22 cellular contexts compared by ENCODE assay signal in the genomic region with DNA sequence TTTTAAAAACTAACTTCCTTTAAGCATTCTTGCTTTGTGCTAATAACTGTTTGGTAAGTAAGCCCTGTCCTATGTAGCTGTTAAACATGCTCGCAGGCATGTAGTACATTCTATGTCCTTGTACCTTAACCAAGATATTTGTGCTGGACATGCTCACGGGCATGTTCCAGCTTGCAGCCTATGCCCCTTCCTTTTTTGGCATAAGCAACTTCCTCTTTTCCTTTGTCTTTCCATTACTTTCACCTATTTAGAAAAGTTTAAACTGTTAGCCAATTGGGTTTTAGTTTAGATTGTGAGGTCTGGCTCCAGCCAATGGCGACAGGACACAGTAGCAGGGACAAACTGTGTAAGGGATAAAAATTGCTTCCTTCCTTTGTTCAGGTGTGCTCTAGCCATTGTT. TPM values are rescaled to one million over a fixed set of nuclear protein-coding genes. Genes with fewer than 3 reads are reported as not detected.
A peak's percentile ranks its signal among the peaks of the same experiment; 100 is the strongest.
DNase-seq lines count a peak whose midpoint lies in the region; ATAC-seq, FAIRE-seq and TF ChIP-seq lines count a peak whose summit lies in the region.
"Had no signal": no experiment of that assay in that cellular context is flagged by ENCODE, and none has a peak within 500 bp of the region (broad histone marks: within the 10 kb centered on the region; RNA-seq: fewer than 3 reads in every experiment).

No MANE protein-coding gene starts in this region.

- DNase-seq in CD1c-positive myeloid dendritic cell (ENCODE audit: extremely low spot score) (peak; percentile 27), Kasumi-1 (lab: John Stamatoyannopoulos, UW) (peak; percentile 66 to 69), NOMO-1 treated with dmso at 0.1 percent for 144 hours (lab: John Stamatoyannopoulos, UW; ENCODE audit: unreplicated experiment) (peak; percentile 56), H1 (ENCODE audit: low read depth in 1 of 2, low spot score in 2 of 2) (no peak), NCI-H510A (lab: John Stamatoyannopoulos, UW) (no peak), HPDE6-E6E7 (ENCODE audit: extremely low spot score) (no peak)
- DNase-seq: BE2C; CD4-positive, alpha-beta memory T cell; DMS153; GF-D8; GM23248; NCI-H1048; NCI-H1436 treated with DMSO at 0.1 percent for 48 hours; NCI-H2029 treated with DMSO at 0.1 percent for 48 hours; NCI-H446 treated with DMSO at 0.1 percent for 48 hours; NCI-H748 treated with DMSO at 0.1 percent for 48 hours had no signal

- no peak for TF ChIP-seq RAD21 in H1 (IDR thresholded peaks at IDR 0.05 in 1 of 2, conservative IDR thresholded peaks at IDR 0.05 in 1 of 2; ENCODE audit: low read depth in 2 of 2, low read length in 2 of 2)

- H2BK12ac ChIP-seq in H1 (ENCODE audit: low read depth, low read length): no peak overlapping the region

- H3K4me3 ChIP-seq in H1 (ENCODE audit: extremely low read depth in 1 of 4, insufficient read depth in 2 of 4, low read depth in 3 of 4, low read length in 4 of 4): no peak overlapping the region
- H3K4me3 ChIP-seq: GM23248 had no signal

- POLR2A ChIA-PET in H1 (lab: Charles Lee; ENCODE audit: partially characterized antibody): no interaction called here

- H3K36me3 ChIP-seq in H1 (ENCODE audit: control insufficient read depth in 2 of 4, insufficient read depth in 4 of 4, low read length in 3 of 4): no peaks in the 10 kb centered on the region; a peak in 2 of 8 replicates
- H3K36me3 ChIP-seq: BE2C had no signal

- H2AK5ac ChIP-seq in H1 (ENCODE audit: low read depth, low read length): no peak overlapping the region

- H3K79me1 ChIP-seq in H1 (ENCODE audit: low read depth, low read length): no peaks in the 10 kb centered on the region

- TF ChIP-seq CTCF in H1 (IDR thresholded peaks at IDR 0.05; ENCODE audit: control extremely low read depth in 1 of 3, insufficient read depth in 1 of 3, low read depth in 1 of 3, low read length in 3 of 3): no peak

- H3K14ac ChIP-seq in H1 (ENCODE audit: insufficient read length): no peak overlapping the region

- H2BK20ac ChIP-seq in H1 (ENCODE audit: low read length): no peak overlapping the region

- no peak overlapping the region for H4K8ac ChIP-seq in H1 (ENCODE audit: extremely low read depth, insufficient read depth, low read length)

- no peaks in the 10 kb centered on the region for H3K27me3 ChIP-seq in H1 (replicated peaks in 1 of 4; ENCODE audit: control insufficient read depth in 3 of 4, extremely low read depth in 1 of 4, insufficient read depth in 3 of 4, low read length in 3 of 4)
- H3K27me3 ChIP-seq: BE2C had no signal

- 95% methylated on average over 3 of the region's 3 CpGs; no CpG with 5 or more reads in 1 of the 2 experiments for WGBS in H1 (ENCODE audit: extremely low coverage in 1 of 2, insufficient coverage in 1 of 2, insufficient read length in 1 of 2, insufficient replicate concordance in 2 of 2, low coverage in 1 of 2, low lambda C conversion rate in 2 of 2, missing lambda C conversion rate in 1 of 2), 2 experiments

- no peak for TF ChIP-seq POLR2A in H1 (IDR thresholded peaks at IDR 0.05; ENCODE audit: control extremely low read depth in 1 of 2, low read depth in 2 of 2, low read length in 2 of 2)

- no peak overlapping the region for H4K91ac ChIP-seq in H1 (replicated peaks; ENCODE audit: insufficient read length, low read length)

- CTCF ChIA-PET in H1 (lab: Charles Lee; ENCODE audit: partially characterized antibody): interaction anchor here (1.5 kb wide), 1 partner anchor 32 kb away, joined by 3 read pairs; no protein-coding TSS in a partner anchor

- H3K4me1 ChIP-seq in H1 (replicated peaks in 1 of 4; ENCODE audit: control insufficient read depth in 3 of 4, insufficient read depth in 4 of 4, low read length in 3 of 4): no peaks in the 10 kb centered on the region
- H3K4me1 ChIP-seq: BE2C had no signal

- no peaks in the 10 kb centered on the region for H4K20me1 ChIP-seq in H1 (replicated peaks in 1 of 2; ENCODE audit: control insufficient read depth in 1 of 2, insufficient read depth in 2 of 2, low read length in 2 of 2)

- no peak overlapping the region for H3K4ac ChIP-seq in H1 (replicated peaks; ENCODE audit: insufficient read length, low read depth, low read length)

- no peak for TF ChIP-seq EP300 in H1 (IDR thresholded peaks at IDR 0.05; ENCODE audit: borderline replicate concordance in 1 of 2, low read depth in 2 of 2, low read length in 2 of 2)

- H3K27ac ChIP-seq in H1 (ENCODE audit: low read depth, low read length): no peak overlapping the region
- H3K27ac ChIP-seq: GM23248 had no signal

- no peak overlapping the region for H2BK15ac ChIP-seq in H1 (ENCODE audit: low read length)

- H3K23me2 ChIP-seq in H1 (ENCODE audit: low read depth, low read length): no peaks in the 10 kb centered on the region

- no peak overlapping the region for H2BK120ac ChIP-seq in H1 (replicated peaks; ENCODE audit: low read depth, low read length)

- H2AFZ ChIP-seq in H1 (ENCODE audit: low read length): peak overlapping the region; percentile 83; the same call in 1 of the 2 replicates
- H2AFZ ChIP-seq: GM23248 had no signal

- H3K79me2 ChIP-seq in H1 (ENCODE audit: control insufficient read depth in 1 of 2, insufficient read depth in 2 of 2, low read length in 2 of 2): no peaks in the 10 kb centered on the region

- no peak overlapping the region for H3K9ac ChIP-seq in H1 (replicated peaks in 1 of 4; ENCODE audit: extremely low read depth in 1 of 4, low read depth in 3 of 4, low read length in 3 of 4)
- H3K9ac ChIP-seq: GM23248 had no signal

- ATAC-seq in HG03565 (IDR thresholded peaks at IDR 0.05; ENCODE audit: unreplicated experiment): no peak
- ATAC-seq: Panc1 had no signal

- H3K4me2 ChIP-seq in H1 (ENCODE audit: insufficient read depth in 1 of 2, low read depth in 2 of 2, low read length in 2 of 2): no peak overlapping the region

- no peak for FAIRE-seq in H1 (lab: Jason Lieb, UNC)
- FAIRE-seq: A204.1, GM19239 had no signal

- H3K9me3 ChIP-seq in H1 (ENCODE audit: insufficient read depth in 2 of 2, low read depth in 1 of 2, low read length in 1 of 2): no peaks in the 10 kb centered on the region; a peak in 1 of 4 replicates
- H3K9me3 ChIP-seq: BE2C had no signal

- H2BK5ac ChIP-seq in H1 (ENCODE audit: low read depth, low read length): no peak overlapping the region

- H3K18ac ChIP-seq in H1 (ENCODE audit: extremely low read depth, low read length): no peak overlapping the region

- H3K23ac ChIP-seq in H1 (ENCODE audit: insufficient read length): no peak overlapping the region

- no peak overlapping the region for H4K5ac ChIP-seq in H1 (ENCODE audit: insufficient read length, low read depth, low read length)

- H3K56ac ChIP-seq in H1 (replicated peaks; ENCODE audit: insufficient read length, low read depth, low read length): no peak overlapping the region

TF ChIP-seq in H1, 55 proteins besides CTCF, POLR2A, EP300 and RAD21:
- TF ChIP-seq CHD2 (IDR thresholded peaks at IDR 0.05; ENCODE audit: low read length) (no peak), EGR1 (IDR thresholded peaks at IDR 0.05; ENCODE audit: borderline replicate concordance, low read depth, low read length) (no peak), RFX5 (IDR thresholded peaks at IDR 0.05; ENCODE audit: borderline replicate concordance, low read depth, low read length) (no peak), POLR2AphosphoS5 (IDR thresholded peaks at IDR 0.05; ENCODE audit: low read depth, low read length) (no peak), NRF1 (IDR thresholded peaks at IDR 0.05; ENCODE audit: low read depth, low read length) (no peak), BRCA1 (IDR thresholded peaks at IDR 0.05; ENCODE audit: low read depth, low read length) (no peak), GABPA (IDR thresholded peaks at IDR 0.05; ENCODE audit: borderline replicate concordance, insufficient read depth, low read length) (no peak)

RNA-seq across cellular contexts. Expression of gene APBB1IP, which starts 14.4 kb away (rescaled TPM):
- not detected in 2 replicates for total RNA-seq in H1 (2021; fragmentation: NEBNext Ultra II Directional; extraction: Animal tissue kit (Norgen Biotek cat#: 25700))
- 0.02 and 0.05 TPM in 2 replicates for polyA plus RNA-seq in H1 (2011; rRNA removed)
- not detected for polyA plus RNA-seq in H1 (2011; cell fraction: cytosol; rRNA removed)
- polyA plus RNA-seq in H1 (2011; cell fraction: nucleus; rRNA removed): 0.06 TPM
- polyA plus RNA-seq in H1 (2012, experiment 1 of 2): 0.08 to 0.13 TPM in 2 of 4 replicates, not detected in the others
- polyA plus RNA-seq in H1 (2012, experiment 2 of 2): 0.05 TPM
- polyA plus RNA-seq in H1 (2013, experiment 1 of 2): 0.04 TPM
- 0.06 TPM for polyA plus RNA-seq in H1 (2013, experiment 2 of 2)
- polyA minus RNA-seq in H1 (2011; rRNA and poly(A)+ RNA removed): not detected in 2 replicates
- polyA minus RNA-seq in H1 (2011; cell fraction: cytosol; rRNA and poly(A)+ RNA removed): not detected
- polyA minus RNA-seq in H1 (2011; cell fraction: nucleus; rRNA and poly(A)+ RNA removed): not detected
- total RNA-seq: Daoy, SK-MEL-5 had no signal

Comparison
In these comparisons a context has a peak if more than half of its experiments do, and no peak if none do; other contexts are left out.
1. DNase-seq: peak in CD1c-positive myeloid dendritic cell (single experiment), Kasumi-1 (2 of 2) and NOMO-1 treated with dmso at 0.1 percent for 144 hours (single experiment); none in H1 (0 of 2), NCI-H510A (single experiment) and HPDE6-E6E7 (single experiment).